In genomic region chr14:24114536-24115450, GRCh38 we compare ENCODE assay signal across 8 cellular contexts. TPM values are rescaled to one million over a fixed set of nuclear protein-coding genes. Genes with fewer than 3 reads are reported as not detected.
DNase-seq lines count a peak whose midpoint lies in the region; ATAC-seq and TF ChIP-seq lines count a peak whose summit lies in the region.

DCAF11 (plus strand) TSS chr14:24114777; CDS start chr14:24115595, 818 bp downstream.
NRL (minus strand) TSS chr14:24114949; CDS start chr14:24082848, 32,101 bp downstream.

- no peaks in the 10 kb centered on the region for H3K27me3 Mint-ChIP-seq in T-helper 17 cell
- H3K27me3 Mint-ChIP-seq in progenitor cell of endocrine pancreas, result no peaks in the 10 kb centered on the region

- DNase-seq in NCI-H1694 treated with DMSO at 0.1 percent for 48 hours (lab: John Stamatoyannopoulos, UW), result peak; percentile 99
- DNase-seq in T-helper 17 cell, result peak; percentile 96 to 98 (median 96)
- DNase-seq in left ventricle myocardium superior, result peak; percentile 99
- DNase-seq in progenitor cell of endocrine pancreas (ENCODE audit: low spot score, unreplicated experiment), result peak; percentile 95
- peak; percentile 99 for DNase-seq in ureter (ENCODE audit: low spot score)

- H3K36me3 Mint-ChIP-seq in T-helper 17 cell (ENCODE audit: low read depth) (peaks cover 3% of the 10 kb centered on the region), progenitor cell of endocrine pancreas (ENCODE audit: insufficient read depth) (peaks cover 13% of the 10 kb centered on the region)

- intact Hi-C loops in left ventricle myocardium superior (cut with micrococcal nuclease), result no loop called here

- no peak for TF ChIP-seq CTCF in progenitor cell of endocrine pancreas (IDR thresholded peaks at IDR 0.05; ENCODE audit: unreplicated experiment)

- peak within 1 kb of the TSS; percentile 100 for H3K27ac ChIP-seq in angular gyrus (ENCODE audit: low read depth, low read length)

- no peaks in the 10 kb centered on the region for H3K9me3 ChIP-seq in T-helper 17 cell (ENCODE audit: control insufficient read depth, low read length, poor library complexity, severe bottlenecking)

- H3K4me1 Mint-ChIP-seq in T-helper 17 cell (peaks cover 28% of the 10 kb centered on the region), progenitor cell of endocrine pancreas (ENCODE audit: low read depth) (peaks cover 17% of the 10 kb centered on the region)

- peak; percentile 73 for ATAC-seq in GM18499 (IDR thresholded peaks at IDR 0.05; ENCODE audit: insufficient read depth, unreplicated experiment)
- peak; percentile 82 for ATAC-seq in HG02938 (IDR thresholded peaks at IDR 0.05; ENCODE audit: unreplicated experiment)
- peak; percentile 87 for ATAC-seq in T-helper 17 cell
- ATAC-seq in left ventricle myocardium superior, result peak; percentile 94

- H3K4me3 Mint-ChIP-seq in T-helper 17 cell (peak within 1 kb of the TSS; percentile 99), progenitor cell of endocrine pancreas (ENCODE audit: low read depth) (peak within 1 kb of the TSS; percentile 89)

- H3K9me3 Mint-ChIP-seq in progenitor cell of endocrine pancreas (ENCODE audit: low read depth), result no peaks in the 10 kb centered on the region

- H3K27ac Mint-ChIP-seq in T-helper 17 cell (peak within 1 kb of the TSS; percentile 99), progenitor cell of endocrine pancreas (peak within 1 kb of the TSS; percentile 99)

RNA-seq across cellular contexts. Expression of gene DCAF11, which starts in this region (rescaled TPM):
- 10 to 100 TPM; 75.5 to 86.1 TPM for total RNA-seq in T-helper 17 cell
- 85.8 TPM for total RNA-seq in left ventricle myocardium superior
- total RNA-seq in progenitor cell of endocrine pancreas, result 79.7 and 80.9 TPM in 2 replicates
- total RNA-seq in ureter, result 65.7 TPM

RNA-seq across cellular contexts. Expression of gene NRL, which starts in this region (rescaled TPM):
- 1 to 10 TPM; 2.2 to 3.2 TPM for total RNA-seq in T-helper 17 cell
- total RNA-seq in left ventricle myocardium superior, result 0.77 TPM
- 2.3 and 2.8 TPM in 2 replicates for total RNA-seq in progenitor cell of endocrine pancreas
- total RNA-seq in ureter, result 3.9 TPM

Comparison
In these comparisons a context has a peak if more than half of its experiments do, and no peak if none do; other contexts are left out.
1. Peak in every context shown above with its lines: DNase-seq, ATAC-seq and H3K27ac ChIP-seq.